In genomic region chr19:33248553-33248953, GRCh38 we compare ENCODE assay signal across 1 cellular context.
TF ChIP-seq lines count a peak whose summit lies in the region.

No MANE protein-coding gene starts in this region.

TF ChIP-seq in GM12878, 131 proteins besides CTCF, POLR2A, EP300 and RAD21:
- TF ChIP-seq NR2C1 (IDR thresholded peaks at IDR 0.05) (no peak), RUNX3 (IDR thresholded peaks at IDR 0.05; ENCODE audit: low read length) (no peak), CEBPZ (IDR thresholded peaks at IDR 0.05; ENCODE audit: low read depth, low read length) (no peak), ZZZ3 (IDR thresholded peaks at IDR 0.05; ENCODE audit: control insufficient read depth, insufficient read length, low read depth) (no peak), MEF2A (IDR thresholded peaks at IDR 0.05; ENCODE audit: insufficient read depth, low read depth, low read length) (no peak), STAT3 (IDR thresholded peaks at IDR 0.05; ENCODE audit: low read depth, low read length) (no peak), BCLAF1 (IDR thresholded peaks at IDR 0.05) (no peak), SUPT20H (IDR thresholded peaks at IDR 0.05; ENCODE audit: borderline replicate concordance, control insufficient read depth, low read depth, low read length) (no peak), HCFC1 (IDR thresholded peaks at IDR 0.05; ENCODE audit: low read length) (no peak), KAT2A (conservative IDR thresholded peaks at IDR 0.05; ENCODE audit: control insufficient read depth, low read depth, low read length) (no peak)
